1 cellular context compared by ENCODE assay signal in the genomic region with DNA sequence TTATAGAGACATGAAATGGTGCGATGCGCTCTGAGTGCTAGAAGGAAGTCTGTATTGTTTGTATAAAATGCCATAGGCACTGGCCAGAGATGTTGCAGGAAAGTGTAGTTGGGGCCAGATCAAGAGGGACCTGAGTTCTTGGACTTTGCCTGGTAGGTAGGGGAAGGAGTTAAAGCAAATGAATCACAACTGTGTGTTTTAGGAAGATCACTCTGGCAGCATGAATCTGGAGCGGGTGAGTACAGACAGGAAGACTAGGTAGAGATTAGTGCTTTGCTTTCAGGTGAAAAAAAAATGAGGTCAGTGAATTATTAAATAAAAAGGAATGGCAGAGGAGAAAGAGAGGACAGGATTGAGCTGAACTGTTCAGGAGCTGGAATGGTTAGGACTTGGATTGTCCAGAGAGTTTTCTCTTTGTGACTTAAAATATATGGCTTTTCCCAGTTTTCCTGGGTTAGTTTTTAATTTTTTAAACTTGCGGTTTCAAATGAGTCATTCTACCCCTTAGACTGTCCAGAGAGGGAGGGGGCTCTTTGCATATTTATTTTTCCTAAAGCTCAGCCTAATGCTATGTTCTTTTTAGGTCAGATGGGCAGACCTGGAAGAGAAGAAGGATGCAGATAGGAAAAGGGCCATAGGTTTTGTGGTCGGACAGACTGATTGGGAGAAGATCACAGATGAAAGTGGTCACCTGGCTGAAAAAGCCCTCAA.
TF ChIP-seq lines count a peak whose summit lies in the region.

No MANE protein-coding gene starts in this region.

TF ChIP-seq in K562, 482 proteins besides CTCF, POLR2A, EP300 and RAD21 (continued from another document):
- TF ChIP-seq, protein P1, sequence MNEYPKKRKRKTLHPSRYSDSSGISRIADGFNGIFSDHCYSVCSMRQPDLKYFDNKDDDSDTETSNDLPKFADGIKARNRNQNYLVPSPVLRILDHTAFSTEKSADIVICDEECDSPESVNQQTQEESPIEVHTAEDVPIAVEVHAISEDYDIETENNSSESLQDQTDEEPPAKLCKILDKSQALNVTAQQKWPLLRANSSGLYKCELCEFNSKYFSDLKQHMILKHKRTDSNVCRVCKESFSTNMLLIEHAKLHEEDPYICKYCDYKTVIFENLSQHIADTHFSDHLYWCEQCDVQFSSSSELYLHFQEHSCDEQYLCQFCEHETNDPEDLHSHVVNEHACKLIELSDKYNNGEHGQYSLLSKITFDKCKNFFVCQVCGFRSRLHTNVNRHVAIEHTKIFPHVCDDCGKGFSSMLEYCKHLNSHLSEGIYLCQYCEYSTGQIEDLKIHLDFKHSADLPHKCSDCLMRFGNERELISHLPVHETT (CRISPR knock-in tag; conservative IDR thresholded peaks at IDR 0.05 in 1 of 2, IDR thresholded peaks at IDR 0.05 in 1 of 2) = no peak
- TF ChIP-seq TAF15 (IDR thresholded peaks at IDR 0.05; ENCODE audit: low read depth, low read length) (no peak), IFI16 (CRISPR knock-in tag; IDR thresholded peaks at IDR 0.05) (no peak), JUNB (CRISPR knock-in tag; conservative IDR thresholded peaks at IDR 0.05) (no peak), ZNF431 (CRISPR knock-in tag; IDR thresholded peaks at IDR 0.05) (no peak), POLR2AphosphoS2 (IDR thresholded peaks at IDR 0.05; ENCODE audit: low read length) (no peak)
